Comparison of ENCODE assay signal across 12 cellular contexts in genomic region chr12:27193854-27194544, GRCh38. TPM values are rescaled to one million over a fixed set of nuclear protein-coding genes. Genes with fewer than 3 reads are reported as not detected.
DNase-seq lines count a peak whose midpoint lies in the region; ATAC-seq, FAIRE-seq and TF ChIP-seq lines count a peak whose summit lies in the region.
"Had no signal": no experiment of that assay in that cellular context is flagged by ENCODE, and none has a peak within 500 bp of the region (broad histone marks: within the 10 kb centered on the region; RNA-seq: fewer than 3 reads in every experiment).

No MANE protein-coding gene starts in this region.

- H3K27ac ChIP-seq in astrocyte (ENCODE audit: low read depth, low read length) (peak overlapping the region; percentile 77), psoas muscle (no peak overlapping the region)
- H3K27ac ChIP-seq: neutrophil had no signal

- peak overlapping the region; percentile 47 for H3K4me2 ChIP-seq in astrocyte (ENCODE audit: low read length)

- no peaks in the 10 kb centered on the region for H3K79me2 ChIP-seq in astrocyte (ENCODE audit: insufficient read depth, low read length)

- ATAC-seq in psoas muscle (peak; percentile 61 to 77 (median 72)), GM21529 (IDR thresholded peaks at IDR 0.05; ENCODE audit: unreplicated experiment) (no peak)

- no peak overlapping the region for H3K4me3 Mint-ChIP-seq in astrocyte (ENCODE audit: unreplicated experiment)
- no peak overlapping the region for H3K4me3 Mint-ChIP-seq in CD14-positive monocyte

- WGBS in psoas muscle, 3 donors, result 27 to 46% (median 42%) methylated on average over 2 of the region's 2 CpGs

- peaks cover 37% of the 10 kb centered on the region for H3K4me1 Mint-ChIP-seq in astrocyte (ENCODE audit: low read depth, unreplicated experiment)
- peaks cover 9% of the 10 kb centered on the region for H3K4me1 Mint-ChIP-seq in CD14-positive monocyte

- DNase-seq in GM04504 (ENCODE audit: low read depth) (peak; percentile 64), astrocyte (ENCODE audit: low read depth) (peak; percentile 93), cardiac septum (ENCODE audit: low spot score) (peak; percentile 80), psoas muscle (no peak), CD14-positive monocyte (ENCODE audit: low spot score) (no peak), activated T-cell treated with anti-CD3 and anti-CD28 coated beads for 4 hours (no peak)
- no peak for DNase-seq in effector CD4-positive, alpha-beta T cell
- DNase-seq: activated CD8-positive, alpha-beta memory T cell treated with anti-CD3 and anti-CD28 coated beads, Interleukin-2, amount 50 U/mL, for 4 hours; NCI-H1930 had no signal

- TF ChIP-seq CTCF in astrocyte (IDR thresholded peaks at IDR 0.05; ENCODE audit: insufficient read depth, low read depth, low read length), result no peak
- no peak for TF ChIP-seq CTCF in psoas muscle (IDR thresholded peaks at IDR 0.05)
- no peak for TF ChIP-seq CTCF in CD14-positive monocyte (IDR thresholded peaks at IDR 0.05)

- peak; percentile 86 for FAIRE-seq in astrocyte (lab: Jason Lieb, UNC)
- FAIRE-seq: D721Med had no signal

- no peak overlapping the region for H3K4me3 ChIP-seq in astrocyte (ENCODE audit: insufficient read depth, low read depth, low read length)
- no peak overlapping the region for H3K4me3 ChIP-seq in psoas muscle

- H3K27me3 ChIP-seq in astrocyte (ENCODE audit: insufficient read depth, low read length), result no peaks in the 10 kb centered on the region
- no peaks in the 10 kb centered on the region for H3K27me3 ChIP-seq in psoas muscle (ENCODE audit: insufficient read depth in 3 of 3, low read length in 2 of 3)
- H3K27me3 ChIP-seq: neutrophil had no signal

- H3K9me3 Mint-ChIP-seq in astrocyte (ENCODE audit: unreplicated experiment) (no peaks in the 10 kb centered on the region), CD14-positive monocyte (no peaks in the 10 kb centered on the region)

- H3K36me3 ChIP-seq in astrocyte (ENCODE audit: insufficient read depth, low read length) (no peaks in the 10 kb centered on the region), psoas muscle (ENCODE audit: insufficient read depth in 1 of 2, low read depth in 1 of 2) (no peaks in the 10 kb centered on the region)
- H3K36me3 ChIP-seq: neutrophil had no signal

- intact Hi-C loops in cardiac septum (cut with DNase I) (loop anchor here (1.0 to 5.0 kb wide), 2 partner anchors 15 to 98 kb away; no protein-coding TSS in a partner anchor), psoas muscle (cut with DNase I) (no loop called here), CD14-positive monocyte (cut with micrococcal nuclease) (no loop called here)

- no peak overlapping the region for H2AFZ ChIP-seq in astrocyte (ENCODE audit: low read depth, low read length)

- no peak overlapping the region for H3K27ac Mint-ChIP-seq in astrocyte (ENCODE audit: unreplicated experiment)
- peak overlapping the region in 1 of 7 donors; percentile 7 for H3K27ac Mint-ChIP-seq in CD14-positive monocyte

- H4K20me1 ChIP-seq in astrocyte (ENCODE audit: insufficient read depth, low read length), result no peaks in the 10 kb centered on the region

- H3K27me3 Mint-ChIP-seq in astrocyte (ENCODE audit: low read depth, unreplicated experiment) (no peaks in the 10 kb centered on the region), CD14-positive monocyte (ENCODE audit: low read depth in 3 of 3) (peaks cover 0 to 4% (median 1%) of the 10 kb centered on the region in 3 donors)

- H3K4me1 ChIP-seq in astrocyte (ENCODE audit: insufficient read depth, low read length) (peaks cover 47% of the 10 kb centered on the region), psoas muscle (no peaks in the 10 kb centered on the region)

- H3K9ac ChIP-seq in astrocyte (ENCODE audit: low read length), result peak overlapping the region; percentile 48

- H3K36me3 Mint-ChIP-seq in astrocyte (ENCODE audit: low read depth, unreplicated experiment) (no peaks in the 10 kb centered on the region), CD14-positive monocyte (no peaks in the 10 kb centered on the region)

- no peaks in the 10 kb centered on the region for H3K9me3 ChIP-seq in astrocyte (ENCODE audit: insufficient read depth, low read depth, low read length)
- H3K9me3 ChIP-seq in psoas muscle, result no peaks in the 10 kb centered on the region
- H3K9me3 ChIP-seq: neutrophil had no signal

RNA-seq across cellular contexts. Expression of gene STK38L, which starts 50.1 kb away (rescaled TPM):
- total RNA-seq in astrocyte, result 114 and 115 TPM in 2 replicates
- total RNA-seq in cardiac septum, result 269 TPM
- 10 to 100 TPM; 16.3 to 21.2 (median 18.6) TPM for total RNA-seq in psoas muscle
- polyA plus RNA-seq in psoas muscle, result 10 to 100 TPM in 1 of 3 donors, 1 to 10 TPM in 2; 3.7 to 13.3 (median 4.3) TPM
- polyA plus RNA-seq in CD14-positive monocyte, result 10 to 100 TPM; 20.0 to 29.5 TPM

Comparison
In these comparisons a context has a peak if more than half of its experiments do, and no peak if none do; other contexts are left out.
1. DNase-seq: peak in GM04504 (single experiment), astrocyte (single experiment) and cardiac septum (single experiment); none in psoas muscle (0 of 2), CD14-positive monocyte (single experiment), activated T-cell treated with anti-CD3 and anti-CD28 coated beads for 4 hours (single experiment) and effector CD4-positive, alpha-beta T cell (single experiment).